ENCODE assay signal across 15 cellular contexts in genomic region chr5:74408150-74409043, GRCh38.
DNase-seq lines count a peak whose midpoint lies in the region; ATAC-seq, FAIRE-seq and TF ChIP-seq lines count a peak whose summit lies in the region.
"Had no signal": no experiment of that assay in that cellular context is flagged by ENCODE, and none has a peak within 500 bp of the region (broad histone marks: within the 10 kb centered on the region; RNA-seq: fewer than 3 reads in every experiment).

No MANE protein-coding gene starts in this region.

- WGBS in small intestine, 3 donors = 11 to 51% (median 25%) methylated on average over 7 of the region's 7 CpGs
- WGBS in gastroesophageal sphincter (ENCODE audit: low coverage in 1 of 2), 2 donors = 80 to 86% methylated on average over 4 to 7 of the region's 7 CpGs
- 60 to 64% methylated on average over 7 of the region's 7 CpGs for WGBS in testis, 2 donors

- H3K4me1 ChIP-seq in foreskin keratinocyte = no peaks in the 10 kb centered on the region
- H3K4me1 ChIP-seq in small intestine (ENCODE audit: control insufficient read depth in 2 of 2, insufficient read depth in 1 of 2, low read depth in 1 of 2, low read length in 1 of 2) = peaks cover 4 to 14% of the 10 kb centered on the region in 2 donors
- no peaks in the 10 kb centered on the region for H3K4me1 ChIP-seq in gastroesophageal sphincter
- H3K4me1 ChIP-seq in testis = peaks cover 19% of the 10 kb centered on the region

- H3K27ac ChIP-seq in foreskin keratinocyte = no peak overlapping the region
- no peak overlapping the region for H3K27ac ChIP-seq in small intestine (ENCODE audit: low read depth in 1 of 2, low read length in 1 of 2)
- H3K27ac ChIP-seq in gastroesophageal sphincter = no peak overlapping the region
- H3K27ac ChIP-seq in testis = no peak overlapping the region
- H3K27ac ChIP-seq: left ventricle myocardium inferior had no signal

- H3K36me3 ChIP-seq in small intestine (ENCODE audit: control insufficient read depth in 2 of 2, insufficient read depth in 2 of 2, low read length in 2 of 2) (no peaks in the 10 kb centered on the region), gastroesophageal sphincter (no peaks in the 10 kb centered on the region), testis (ENCODE audit: low read depth, missing control alignments) (no peaks in the 10 kb centered on the region)
- H3K36me3 ChIP-seq: left ventricle myocardium inferior, MG63 had no signal

- DNase-seq in NCI-H1417 (lab: John Stamatoyannopoulos, UW) = peak; percentile 26 to 80 (median 61)
- no peak for DNase-seq in NCI-H1417 treated with DMSO at 0.1 percent for 48 hours (lab: John Stamatoyannopoulos, UW)
- peak; percentile 55 for DNase-seq in NCI-H748 treated with DMSO at 0.1 percent for 48 hours (lab: John Stamatoyannopoulos, UW)
- DNase-seq in foreskin keratinocyte = peak; percentile 66 to 73
- peak; percentile 91 for DNase-seq in small intestine
- DNase-seq in testis = no peak
- DNase-seq: activated CD8-positive, alpha-beta memory T cell treated with anti-CD3 and anti-CD28 coated beads, Interleukin-2, amount 10 ng/mL, durations not matched to agents 7 days and 5 days; central memory CD4-positive, alpha-beta T cell; left ventricle myocardium inferior; MG63 had no signal

- TF ChIP-seq CTCF in foreskin keratinocyte (conservative IDR thresholded peaks at IDR 0.05) = no peak
- TF ChIP-seq CTCF in gastroesophageal sphincter (IDR thresholded peaks at IDR 0.05) = no peak
- TF ChIP-seq CTCF in testis (IDR thresholded peaks at IDR 0.05) = no peak

- ATAC-seq in foreskin keratinocyte = peak; percentile 79
- ATAC-seq in gastroesophageal sphincter = no peak
- no peak for ATAC-seq in HG02840 (IDR thresholded peaks at IDR 0.05; ENCODE audit: low FRiP score, unreplicated experiment)
- ATAC-seq: activated CD8-positive, alpha-beta memory T cell treated with anti-CD3 and anti-CD28 coated beads, Interleukin-2, amount 10 ng/mL, durations not matched to agents 7 days and 5 days; activated naive CD4-positive, alpha-beta T cell treated with anti-CD3 and anti-CD28 coated beads, Interleukin-2, amount 50 U/mL, for 72 hours; HCT116 had no signal

- H3K9me3 ChIP-seq in small intestine (ENCODE audit: control insufficient read depth, low read depth) = no peaks in the 10 kb centered on the region
- no peaks in the 10 kb centered on the region for H3K9me3 ChIP-seq in gastroesophageal sphincter
- no peaks in the 10 kb centered on the region for H3K9me3 ChIP-seq in testis
- H3K9me3 ChIP-seq: left ventricle myocardium inferior, MG63 had no signal

- TF ChIP-seq EP300 in gastroesophageal sphincter (IDR thresholded peaks at IDR 0.05) = no peak

- peak; percentile 62 for FAIRE-seq in small intestine (lab: Jason Lieb, UNC)
- FAIRE-seq: A204.1 had no signal

- intact Hi-C loops in testis (cut with DNase I; ENCODE audit: low total_unique reads) = no loop called here

- TF ChIP-seq POLR2A in gastroesophageal sphincter (IDR thresholded peaks at IDR 0.05) (no peak), testis (IDR thresholded peaks at IDR 0.05) (no peak)

- H3K27me3 ChIP-seq in foreskin keratinocyte (no peaks in the 10 kb centered on the region), small intestine (ENCODE audit: control insufficient read depth in 2 of 2, insufficient read depth in 2 of 2, low read length in 2 of 2) (no peaks in the 10 kb centered on the region), gastroesophageal sphincter (no peaks in the 10 kb centered on the region), testis (no peaks in the 10 kb centered on the region)
- H3K27me3 ChIP-seq: MG63 had no signal

- H3K4me3 ChIP-seq in small intestine (ENCODE audit: low read depth in 1 of 2, low read length in 2 of 2) (no peak overlapping the region), gastroesophageal sphincter (no peak overlapping the region), testis (no peak overlapping the region)
- H3K4me3 ChIP-seq: left ventricle myocardium inferior, MG63 had no signal

Comparison
In these comparisons a context has a peak if more than half of its experiments do, and no peak if none do; other contexts are left out.
1. DNase-seq: peak in NCI-H1417 (3 of 3), NCI-H748 treated with DMSO at 0.1 percent for 48 hours (single experiment), foreskin keratinocyte (2 of 2) and small intestine (single experiment); none in NCI-H1417 treated with DMSO at 0.1 percent for 48 hours (single experiment) and testis (single experiment).